ENCODE assay signal across 26 cellular contexts in the genomic region with DNA sequence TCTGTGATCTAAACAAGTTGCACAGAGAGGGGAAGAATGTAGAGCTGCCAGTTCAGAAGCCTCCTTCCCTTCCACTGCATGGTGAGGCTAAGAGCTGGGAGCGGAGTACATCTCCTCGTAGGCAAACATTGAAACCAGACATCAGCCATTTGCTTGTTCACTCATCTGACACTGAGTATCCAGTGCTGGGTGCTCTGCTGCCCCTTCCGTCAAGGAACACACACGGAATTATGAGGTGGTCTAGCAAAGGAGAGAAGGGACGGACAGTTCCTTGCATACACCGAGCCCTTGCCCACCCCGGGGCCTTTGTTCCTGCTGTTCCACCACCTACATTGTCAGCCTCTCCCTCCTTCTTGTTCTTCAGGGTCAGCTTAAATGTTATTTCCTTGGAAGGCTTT. TPM values are rescaled to one million over a fixed set of nuclear protein-coding genes. Genes with fewer than 3 reads are reported as not detected.
DNase-seq lines count a peak whose midpoint lies in the region; ATAC-seq, FAIRE-seq and TF ChIP-seq lines count a peak whose summit lies in the region.
"Had no signal": no experiment of that assay in that cellular context is flagged by ENCODE, and none has a peak within 500 bp of the region (broad histone marks: within the 10 kb centered on the region; RNA-seq: fewer than 3 reads in every experiment).

No MANE protein-coding gene starts in this region.

- no peak for FAIRE-seq in A549 (lab: Jason Lieb, UNC)
- FAIRE-seq: frontal cortex had no signal

- WGBS in A549 (ENCODE audit: missing lambda C conversion rate): 92% methylated on average over 7 of the region's 7 CpGs
- WGBS in hepatocyte (ENCODE audit: low lambda C conversion rate, missing lambda C conversion rate): 90% methylated on average over 7 of the region's 7 CpGs
- WGBS in transverse colon (ENCODE audit: low coverage in 1 of 2), 2 donors: 91 to 93% methylated on average over 5 to 7 of the region's 7 CpGs

- TF ChIP-seq EP300 in A549 (IDR thresholded peaks at IDR 0.05) (no peak), transverse colon (IDR thresholded peaks at IDR 0.05; ENCODE audit: low read depth) (no peak)

- TF ChIP-seq CTCF in A549 (IDR thresholded peaks at IDR 0.05) (no peak), RWPE2 (IDR thresholded peaks at IDR 0.05; ENCODE audit: poor library complexity, severe bottlenecking) (no peak), hepatocyte (IDR thresholded peaks at IDR 0.05; ENCODE audit: poor library complexity) (no peak), gastrocnemius medialis (IDR thresholded peaks at IDR 0.05 in 4 of 5, conservative IDR thresholded peaks at IDR 0.05 in 1 of 5) (no peak), left lung (IDR thresholded peaks at IDR 0.05) (no peak), transverse colon (IDR thresholded peaks at IDR 0.05) (no peak)

- H3K27me3 ChIP-seq in RWPE2 (ENCODE audit: insufficient read depth, poor library complexity, severe bottlenecking): no peaks in the 10 kb centered on the region
- no peaks in the 10 kb centered on the region for H3K27me3 ChIP-seq in hepatocyte
- H3K27me3 ChIP-seq in gastrocnemius medialis: no peaks in the 10 kb centered on the region
- H3K27me3 ChIP-seq in left lung: no peaks in the 10 kb centered on the region
- no peaks in the 10 kb centered on the region for H3K27me3 ChIP-seq in transverse colon
- H3K27me3 ChIP-seq: SJCRH30 had no signal

- CTCF ChIA-PET in A549 (lab: Yijun Ruan, JAX): interaction anchor here (0.5 to 7.7 kb wide), 6 partner anchors 14 to 745 kb away, joined by 3 to 167 read pairs (median 8); no protein-coding TSS in a partner anchor

- peak overlapping the region; percentile 91 to 99 for H3K27ac ChIP-seq in A549
- H3K27ac ChIP-seq in RWPE2 (ENCODE audit: poor library complexity, severe bottlenecking): peak overlapping the region; percentile 95
- H3K27ac ChIP-seq in hepatocyte: peak overlapping the region; percentile 20
- H3K27ac ChIP-seq in gastrocnemius medialis: peak overlapping the region; percentile 4 to 96 (median 74)
- no peak overlapping the region for H3K27ac ChIP-seq in left lung
- peak overlapping the region in 1 of 4 donors; percentile 18 for H3K27ac ChIP-seq in transverse colon
- H3K27ac ChIP-seq: HL-60, SJCRH30 had no signal

- ATAC-seq in A549 (no peak), RWPE2 (ENCODE audit: low read depth) (no peak), gastrocnemius medialis (no peak), left lung (no peak)
- ATAC-seq: activated naive CD8-positive, alpha-beta T cell treated with anti-CD3 and anti-CD28 coated beads, Interleukin-2, amount 50 U/mL, for 24 hours had no signal

- H3K4me1 ChIP-seq in A549: peaks cover 91% of the 10 kb centered on the region
- peaks cover 40% of the 10 kb centered on the region for H3K4me1 ChIP-seq in RWPE2 (ENCODE audit: insufficient read depth, poor library complexity, severe bottlenecking)
- peaks cover 17% of the 10 kb centered on the region for H3K4me1 ChIP-seq in hepatocyte (ENCODE audit: insufficient read depth)
- peaks cover 28 to 42% of the 10 kb centered on the region in 2 donors for H3K4me1 ChIP-seq in gastrocnemius medialis
- H3K4me1 ChIP-seq in left lung: peaks cover 25 to 58% of the 10 kb centered on the region in 2 donors
- H3K4me1 ChIP-seq in transverse colon: peaks cover 0 to 17% (median 15%) of the 10 kb centered on the region in 4 donors

- H3K4me3 ChIP-seq in A549 (no peak overlapping the region), RWPE2 (ENCODE audit: severe bottlenecking) (no peak overlapping the region), hepatocyte (no peak overlapping the region), gastrocnemius medialis (no peak overlapping the region), left lung (no peak overlapping the region), transverse colon (no peak overlapping the region)
- H3K4me3 ChIP-seq: SJCRH30, smooth muscle cell had no signal

- TF ChIP-seq RAD21 in A549 (conservative IDR thresholded peaks at IDR 0.05 in 1 of 2, IDR thresholded peaks at IDR 0.05 in 1 of 2): no peak

- no peaks in the 10 kb centered on the region for H4K20me1 ChIP-seq in hepatocyte (ENCODE audit: insufficient read depth, poor library complexity, severe bottlenecking)

- H3K79me2 ChIP-seq in hepatocyte: no peaks in the 10 kb centered on the region

- TF ChIP-seq POLR2A in A549 (IDR thresholded peaks at IDR 0.05; ENCODE audit: low read length) (no peak), gastrocnemius medialis (IDR thresholded peaks at IDR 0.05) (no peak), transverse colon (IDR thresholded peaks at IDR 0.05) (no peak)

- H2AFZ ChIP-seq in hepatocyte: no peak overlapping the region

- DNase-seq in A549 (ENCODE audit: low read depth in 1 of 2, low spot score in 1 of 2): no peak
- no peak for DNase-seq in RWPE2 (ENCODE audit: low spot score)
- no peak for DNase-seq in hepatocyte (ENCODE audit: low spot score)
- DNase-seq in gastrocnemius medialis: no peak
- no peak for DNase-seq in 8988T
- no peak for DNase-seq in left lung
- no peak for DNase-seq in HuH-7 (ENCODE audit: low spot score)
- DNase-seq in transverse colon: no peak
- DNase-seq: activated CD4-positive, alpha-beta memory T cell treated with anti-CD3 and anti-CD28 coated beads, Interleukin-2, amount 10 ng/mL, durations not matched to agents 7 days and 5 days; activated CD8-positive, alpha-beta memory T cell treated with anti-CD3 and anti-CD28 coated beads, Interleukin-2, amount 50 U/mL, for 4 hours; activated naive CD4-positive, alpha-beta T cell; activated naive CD8-positive, alpha-beta T cell treated with anti-CD3 and anti-CD28 coated beads, Interleukin-2, amount 50 U/mL, for 24 hours; CD8-positive, alpha-beta memory T cell; cerebellar nuclear complex; DMS 273 treated with DMSO at 0.1 percent for 48 hours; H7; hypothalamus; NCI-H446 treated with DMSO at 0.1 percent for 48 hours; NCI-H82; nucleus accumbens; SJCRH30; stimulated activated naive CD4-positive, alpha-beta T cell treated with Interleukin-2 at 50 U/mL for 16 hours; T-helper 9 cell had no signal

- intact Hi-C loops in gastrocnemius medialis (cut with DNase I; ENCODE audit: low total_unique reads) (no loop called here), left lung (cut with DNase I) (loop anchor here in 1 of 2 donors (10.0 kb wide), 1 partner anchor 687 kb away; the partner anchor contains the start of gene FOSL2), transverse colon (cut with DNase I; ENCODE audit: low total_unique reads) (no loop called here)

- H3K4me2 ChIP-seq in A549: peak overlapping the region; percentile 4; the same call in 1 of the 3 replicates
- H3K4me2 ChIP-seq in hepatocyte: no peak overlapping the region
- H3K4me2 ChIP-seq: smooth muscle cell had no signal

- POLR2A ChIA-PET in A549 (lab: Yijun Ruan, JAX): no interaction called here

- H3K9me2 ChIP-seq in hepatocyte (replicated peaks; ENCODE audit: insufficient read depth): no peaks in the 10 kb centered on the region

- H3K36me3 ChIP-seq in RWPE2 (ENCODE audit: low read depth): no peaks in the 10 kb centered on the region
- no peaks in the 10 kb centered on the region for H3K36me3 ChIP-seq in hepatocyte (replicated peaks; ENCODE audit: insufficient read depth, low read depth)
- H3K36me3 ChIP-seq in gastrocnemius medialis: no peaks in the 10 kb centered on the region
- H3K36me3 ChIP-seq in left lung: no peaks in the 10 kb centered on the region
- H3K36me3 ChIP-seq in transverse colon: no peaks in the 10 kb centered on the region
- H3K36me3 ChIP-seq: SJCRH30 had no signal

- no peaks in the 10 kb centered on the region for H3K9me3 ChIP-seq in A549
- H3K9me3 ChIP-seq in RWPE2 (ENCODE audit: severe bottlenecking): no peaks in the 10 kb centered on the region
- H3K9me3 ChIP-seq in hepatocyte (ENCODE audit: low read depth): no peaks in the 10 kb centered on the region
- no peaks in the 10 kb centered on the region for H3K9me3 ChIP-seq in gastrocnemius medialis
- no peaks in the 10 kb centered on the region for H3K9me3 ChIP-seq in left lung
- H3K9me3 ChIP-seq in transverse colon: no peaks in the 10 kb centered on the region
- H3K9me3 ChIP-seq: SJCRH30 had no signal

- in situ Hi-C loops in gastrocnemius medialis (cut with MboI; ENCODE audit: low sequenced_read_pairs in 4 of 4): loop anchor here in 2 of 4 donors (5.0 to 10.0 kb wide), 2 partner anchors 689 to 737 kb away; no protein-coding TSS in a partner anchor
- in situ Hi-C loops in transverse colon (cut with MboI; ENCODE audit: low pct_ligation_motif_present in 1 of 4, low pct_unique_long_range_greater_than_20kb in 1 of 4, low sequenced_read_pairs in 3 of 4): no loop called here

TF ChIP-seq in A549, 52 proteins besides CTCF, POLR2A, EP300 and RAD21:
- no peak for TF ChIP-seq RARB (CRISPR knock-in tag; IDR thresholded peaks at IDR 0.05)

RNA-seq across cellular contexts. Expression of gene SLC4A1AP, which starts 44.6 kb away (rescaled TPM):
- polyA plus RNA-seq in A549 (2011; rRNA removed) (21.1 and 33.0 TPM in 2 replicates), A549 (2017; fragmentation: RNase III; extraction: RNeasy Plus Mini Kit Qiagen cat#74134 plus additional on column Dnase treatment) (30.0 to 32.6 TPM (median 31.8 TPM) in 3 replicates), hepatocyte (21.9 and 22.1 TPM in 2 replicates)
- polyA plus RNA-seq in A549 (2012; cell fraction: cytosol; rRNA removed): 13.0 and 13.6 TPM in 2 replicates
- 18.0 and 18.2 TPM in 2 replicates for polyA plus RNA-seq in A549 (2012; cell fraction: nucleus; rRNA removed)
- polyA minus RNA-seq in A549 (2011; rRNA and poly(A)+ RNA removed): 7.2 and 11.3 TPM in 2 replicates
- total RNA-seq in hepatocyte (20.6 and 21.1 TPM in 2 replicates), gastrocnemius medialis (10 to 100 TPM; 32.1 to 44.2 (median 34.6) TPM), left lung (10 to 100 TPM; 18.5 to 20.3 TPM), transverse colon (10 to 100 TPM in 3 of 4 donors, 1 to 10 TPM in 1; 9.0 to 21.1 (median 16.1) TPM)

RNA-seq across cellular contexts. Expression of gene SUPT7L, which starts 44.8 kb away (rescaled TPM):
- polyA plus RNA-seq in A549 (2011; rRNA removed) (67.0 and 73.1 TPM in 2 replicates), A549 (2017; fragmentation: RNase III; extraction: RNeasy Plus Mini Kit Qiagen cat#74134 plus additional on column Dnase treatment) (34.5 to 41.2 TPM (median 39.5 TPM) in 3 replicates), hepatocyte (27.3 and 30.7 TPM in 2 replicates)
- 34.5 and 40.3 TPM in 2 replicates for polyA plus RNA-seq in A549 (2012; cell fraction: cytosol; rRNA removed)
- 43.4 and 61.7 TPM in 2 replicates for polyA plus RNA-seq in A549 (2012; cell fraction: nucleus; rRNA removed)
- 51.2 and 51.3 TPM in 2 replicates for polyA minus RNA-seq in A549 (2011; rRNA and poly(A)+ RNA removed)
- total RNA-seq in hepatocyte (32.3 and 43.3 TPM in 2 replicates), gastrocnemius medialis (10 to 100 TPM; 14.6 to 26.0 (median 21.9) TPM), left lung (10 to 100 TPM; 30.8 to 32.2 TPM), transverse colon (10 to 100 TPM; 30.4 to 43.6 (median 38.2) TPM)

Comparison
In these comparisons a context has a peak if more than half of its experiments do, and no peak if none do; other contexts are left out.
1. H3K27ac ChIP-seq: peak in A549 (2 of 2), RWPE2 (single experiment), hepatocyte (single experiment) and gastrocnemius medialis (4 of 4); none in left lung (0 of 2).